Comparison of ENCODE assay signal across 8 cellular contexts in the genomic region with DNA sequence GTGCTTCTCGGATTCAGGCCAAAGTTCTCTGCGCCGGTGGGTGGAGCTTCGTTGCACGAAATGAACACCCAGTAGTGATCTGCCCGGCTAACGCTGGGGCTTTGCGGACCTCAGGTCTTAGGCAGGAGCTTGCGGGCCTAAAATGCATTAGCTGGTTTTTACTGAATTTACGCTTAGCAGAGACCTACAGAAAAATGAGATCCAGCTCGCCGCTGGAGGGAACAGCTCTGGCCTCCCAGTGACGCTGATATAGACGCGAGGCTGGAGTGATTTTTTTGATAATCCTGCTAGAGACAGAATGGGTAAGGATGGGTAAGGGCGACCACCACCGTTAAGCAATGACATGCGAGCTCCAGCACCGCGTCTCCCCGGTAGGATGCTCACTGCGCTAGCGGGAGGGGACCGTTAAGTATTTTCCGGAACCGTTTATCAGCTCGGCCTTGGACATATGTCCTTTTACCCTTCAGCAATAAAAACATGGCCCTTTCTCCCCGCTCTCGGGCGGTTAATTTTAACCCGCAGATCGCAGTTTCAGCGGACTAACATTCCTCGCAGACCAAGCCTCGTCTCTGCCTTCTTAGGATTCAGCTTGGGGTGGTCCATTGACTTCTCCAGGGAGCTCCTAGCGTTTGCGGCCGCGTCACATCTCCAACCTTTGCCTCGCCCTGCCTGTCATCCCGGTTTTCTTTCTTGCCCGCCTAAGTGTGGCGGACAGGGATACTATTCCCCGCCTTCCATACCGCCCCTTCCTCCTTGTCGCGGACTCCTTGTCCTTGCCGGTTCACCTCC.
DNase-seq lines count a peak whose midpoint lies in the region; ATAC-seq and TF ChIP-seq lines count a peak whose summit lies in the region.

No MANE protein-coding gene starts in this region.

- H3K36me3 Mint-ChIP-seq in progenitor cell of endocrine pancreas (ENCODE audit: insufficient read depth), result no peaks in the 10 kb centered on the region

- H3K27me3 Mint-ChIP-seq in progenitor cell of endocrine pancreas, result peaks cover 24% of the 10 kb centered on the region

- H3K4me1 Mint-ChIP-seq in progenitor cell of endocrine pancreas (ENCODE audit: low read depth), result peaks cover 14% of the 10 kb centered on the region

- no peak overlapping the region for H3K27ac Mint-ChIP-seq in progenitor cell of endocrine pancreas

- peak in 2 of 3 experiments; percentile 21 to 47 for DNase-seq in NCI-H1417 (lab: John Stamatoyannopoulos, UW)
- DNase-seq in NCI-H1417 treated with DMSO at 0.1 percent for 48 hours (lab: John Stamatoyannopoulos, UW), result no peak
- peak; percentile 17 for DNase-seq in SHP77 treated with DMSO at 0.1 percent for 48 hours (lab: John Stamatoyannopoulos, UW)
- DNase-seq in fibroblast of mammary gland (ENCODE audit: low read depth), result peak; percentile 36
- DNase-seq in progenitor cell of endocrine pancreas (ENCODE audit: low spot score, unreplicated experiment), result no peak
- DNase-seq in HAP-1 (ENCODE audit: low spot score in 2 of 2), result no peak

- peak overlapping the region; percentile 78 for H3K4me3 Mint-ChIP-seq in progenitor cell of endocrine pancreas (ENCODE audit: low read depth)

- H3K4me1 ChIP-seq in HAP-1, result no peaks in the 10 kb centered on the region

- ATAC-seq in HG02763 (IDR thresholded peaks at IDR 0.05; ENCODE audit: unreplicated experiment) (no peak), GM21576 (IDR thresholded peaks at IDR 0.05; ENCODE audit: unreplicated experiment) (no peak)

- H3K36me3 ChIP-seq in HAP-1 (replicated peaks), result no peaks in the 10 kb centered on the region

- H3K9me3 ChIP-seq in HAP-1, result no peaks in the 10 kb centered on the region

- in situ Hi-C loops in HAP-1 (cut with MboI; ENCODE audit: low sequenced_read_pairs), result no loop called here

- H3K27me3 ChIP-seq in HAP-1 (ENCODE audit: low read depth), result no peaks in the 10 kb centered on the region

- H3K4me3 ChIP-seq in fibroblast of mammary gland (ENCODE audit: control insufficient read depth, low read depth, low read length) (peak overlapping the region; percentile 60), HAP-1 (no peak overlapping the region)

- TF ChIP-seq CTCF in fibroblast of mammary gland (conservative IDR thresholded peaks at IDR 0.05; ENCODE audit: control insufficient read depth, insufficient read depth, low read depth, low read length), result no peak
- TF ChIP-seq CTCF in progenitor cell of endocrine pancreas (IDR thresholded peaks at IDR 0.05; ENCODE audit: unreplicated experiment), result no peak

- H3K9me3 Mint-ChIP-seq in progenitor cell of endocrine pancreas (ENCODE audit: low read depth), result no peaks in the 10 kb centered on the region

Comparison
In these comparisons a context has a peak if more than half of its experiments do, and no peak if none do; other contexts are left out.
1. DNase-seq: peak in NCI-H1417 (2 of 3), SHP77 treated with DMSO at 0.1 percent for 48 hours (single experiment) and fibroblast of mammary gland (single experiment); none in NCI-H1417 treated with DMSO at 0.1 percent for 48 hours (single experiment), progenitor cell of endocrine pancreas (single experiment) and HAP-1 (0 of 2).